8 cellular contexts compared by ENCODE assay signal in the genomic region with DNA sequence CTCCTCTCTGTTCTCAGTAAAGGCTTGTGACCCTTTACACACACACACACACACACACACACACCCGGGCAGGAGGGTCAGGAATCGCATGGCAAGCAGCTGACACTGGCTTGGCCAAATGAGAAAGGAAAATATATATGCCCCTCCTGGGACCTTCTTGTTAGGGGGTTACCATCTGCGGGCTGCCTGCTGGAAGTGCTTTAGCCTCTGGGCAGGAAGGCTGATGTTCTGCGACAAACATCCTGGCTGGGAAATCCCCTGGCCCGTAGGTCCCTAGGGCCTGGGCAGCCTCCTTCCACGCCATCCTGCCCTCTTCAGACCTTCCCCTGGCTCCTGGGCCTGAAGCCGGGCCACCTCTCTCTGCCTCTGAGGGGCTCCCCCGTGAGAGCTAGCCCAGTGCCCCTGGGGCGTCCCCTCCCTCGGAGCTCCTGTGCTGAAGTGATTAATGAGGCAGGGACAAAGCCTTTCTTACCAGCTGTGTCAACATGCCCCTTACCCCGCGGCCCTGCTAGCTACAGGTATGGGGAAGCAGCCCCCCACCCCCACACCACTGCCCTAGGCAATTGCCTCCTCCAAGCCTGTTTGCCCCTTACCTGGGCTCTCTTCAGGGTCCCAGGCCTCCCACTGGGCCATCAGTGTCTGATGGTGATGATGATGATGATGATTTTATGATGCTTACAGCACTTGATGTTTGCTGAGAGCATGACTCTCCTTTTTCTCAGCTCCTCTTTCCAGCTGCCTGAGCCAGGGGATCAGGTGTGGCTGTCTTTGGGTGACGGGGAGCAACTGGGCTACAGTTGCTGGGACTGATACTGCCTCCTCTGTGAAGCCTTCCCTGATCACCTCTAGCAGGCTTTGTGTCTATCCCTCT. TPM values are rescaled to one million over a fixed set of nuclear protein-coding genes. Genes with fewer than 3 reads are reported as not detected.
DNase-seq lines count a peak whose midpoint lies in the region; ATAC-seq and TF ChIP-seq lines count a peak whose summit lies in the region.

No MANE protein-coding gene starts in this region.

- CTCF ChIA-PET in activated CD4-positive, alpha-beta T cell treated with anti-CD3 and anti-CD28 coated beads, Interleukin-2, amount 10 ng/mL, durations not matched to agents 7 days and 5 days (lab: Charles Lee): interaction anchor here (0.5 to 1.0 kb wide), 5 partner anchors 13 to 523 kb away, joined by 3 to 4 read pairs (median 3); no protein-coding TSS in a partner anchor

- no peaks in the 10 kb centered on the region for H3K36me3 Mint-ChIP-seq in IgD-negative memory B cell
- no peaks in the 10 kb centered on the region for H3K36me3 Mint-ChIP-seq in activated CD4-positive, alpha-beta T cell treated with anti-CD3 and anti-CD28 coated beads, Interleukin-2, amount 10 ng/mL, durations not matched to agents 7 days and 5 days (ENCODE audit: low read depth)

- TF ChIP-seq CTCF in fibroblast of the aortic adventitia (IDR thresholded peaks at IDR 0.05; ENCODE audit: insufficient read depth, low read length): no peak

- H3K4me3 ChIP-seq in fibroblast of the aortic adventitia (ENCODE audit: low read depth, low read length): no peak overlapping the region

- H3K9me3 Mint-ChIP-seq in IgD-negative memory B cell: no peaks in the 10 kb centered on the region
- no peaks in the 10 kb centered on the region for H3K9me3 Mint-ChIP-seq in activated CD4-positive, alpha-beta T cell treated with anti-CD3 and anti-CD28 coated beads, Interleukin-2, amount 10 ng/mL, durations not matched to agents 7 days and 5 days

- H3K27me3 Mint-ChIP-seq in IgD-negative memory B cell: peaks cover 3% of the 10 kb centered on the region
- peaks cover 12% of the 10 kb centered on the region for H3K27me3 Mint-ChIP-seq in activated CD4-positive, alpha-beta T cell treated with anti-CD3 and anti-CD28 coated beads, Interleukin-2, amount 10 ng/mL, durations not matched to agents 7 days and 5 days

- peak; percentile 31 for DNase-seq in NCI-H2227 (lab: John Stamatoyannopoulos, UW; ENCODE audit: unreplicated experiment)
- DNase-seq in NCI-H2227 treated with DMSO at 0.1 percent for 48 hours (lab: John Stamatoyannopoulos, UW): no peak
- DNase-seq in activated CD4-positive, alpha-beta T cell treated with anti-CD3 and anti-CD28 coated beads, Interleukin-2, amount 10 ng/mL, durations not matched to agents 7 days and 5 days: no peak
- DNase-seq in fibroblast of the aortic adventitia (ENCODE audit: low read depth): peak; percentile 54
- DNase-seq in stimulated activated CD4-positive, alpha-beta T cell treated with anti-CD3 and anti-CD28 coated beads, Interleukin-4, amount 100 ng/mL, for 24 hours: peak; percentile 25
- DNase-seq in activated gamma-delta T cell treated with Interleukin-2 at 50 U/mL for 16 hours: no peak

- peak overlapping the region in 2 of 4 donors; percentile 73 to 78 for H3K4me3 Mint-ChIP-seq in IgD-negative memory B cell
- no peak overlapping the region for H3K4me3 Mint-ChIP-seq in activated CD4-positive, alpha-beta T cell treated with anti-CD3 and anti-CD28 coated beads, Interleukin-2, amount 10 ng/mL, durations not matched to agents 7 days and 5 days

- H3K4me1 Mint-ChIP-seq in IgD-negative memory B cell: peaks cover 16 to 19% (median 17%) of the 10 kb centered on the region in 3 donors
- H3K4me1 Mint-ChIP-seq in activated CD4-positive, alpha-beta T cell treated with anti-CD3 and anti-CD28 coated beads, Interleukin-2, amount 10 ng/mL, durations not matched to agents 7 days and 5 days: peaks cover 22% of the 10 kb centered on the region

- no peak for ATAC-seq in GM19023 (IDR thresholded peaks at IDR 0.05; ENCODE audit: unreplicated experiment)

- H3K27ac Mint-ChIP-seq in IgD-negative memory B cell: peak overlapping the region; percentile 66 to 80 (median 77)
- peak overlapping the region; percentile 58 for H3K27ac Mint-ChIP-seq in activated CD4-positive, alpha-beta T cell treated with anti-CD3 and anti-CD28 coated beads, Interleukin-2, amount 10 ng/mL, durations not matched to agents 7 days and 5 days

- POLR2A ChIA-PET in activated CD4-positive, alpha-beta T cell treated with anti-CD3 and anti-CD28 coated beads, Interleukin-2, amount 10 ng/mL, durations not matched to agents 7 days and 5 days (lab: Charles Lee): interaction anchor here (0.6 kb wide), 1 partner anchor 488 kb away, joined by 5 read pairs; no protein-coding TSS in a partner anchor

RNA-seq across cellular contexts. Expression of a gene that starts 32.8 kb away (rescaled TPM):
- polyA plus RNA-seq in IgD-negative memory B cell: not detected
- total RNA-seq in activated CD4-positive, alpha-beta T cell treated with anti-CD3 and anti-CD28 coated beads, Interleukin-2, amount 10 ng/mL, durations not matched to agents 7 days and 5 days: under 1 TPM in 1 of 2 experiments, not detected in 1; 0.12 TPM
- total RNA-seq in fibroblast of the aortic adventitia (ENCODE audit: low replicate concordance): 0.41 and 6.1 TPM in 2 replicates

Comparison
In these comparisons a context has a peak if more than half of its experiments do, and no peak if none do; other contexts are left out.
1. DNase-seq: peak in NCI-H2227 (single experiment), fibroblast of the aortic adventitia (single experiment) and stimulated activated CD4-positive, alpha-beta T cell treated with anti-CD3 and anti-CD28 coated beads, Interleukin-4, amount 100 ng/mL, for 24 hours (single experiment); none in NCI-H2227 treated with DMSO at 0.1 percent for 48 hours (single experiment), activated CD4-positive, alpha-beta T cell treated with anti-CD3 and anti-CD28 coated beads, Interleukin-2, amount 10 ng/mL, durations not matched to agents 7 days and 5 days (single experiment) and activated gamma-delta T cell treated with Interleukin-2 at 50 U/mL for 16 hours (single experiment).